Comparison of ENCODE assay signal across 20 cellular contexts in the genomic region with DNA sequence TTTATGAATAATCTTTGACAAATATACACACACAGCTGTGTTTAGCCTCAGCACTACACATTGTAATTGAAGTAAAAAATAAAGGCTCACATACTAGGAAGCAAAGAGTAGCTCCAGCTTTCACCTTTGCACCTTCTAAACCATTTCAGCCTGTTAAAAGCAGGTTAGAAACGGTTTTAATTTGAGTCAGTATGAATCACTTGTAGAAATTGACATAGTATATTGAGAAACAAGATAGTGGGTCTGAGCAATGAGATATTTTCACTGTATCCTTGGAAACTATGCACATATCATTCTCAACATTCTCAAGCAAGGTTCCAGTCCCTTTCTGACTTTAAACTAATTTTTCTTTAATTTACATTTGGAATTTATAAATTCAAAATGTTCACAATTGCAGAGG.
DNase-seq lines count a peak whose midpoint lies in the region; ATAC-seq, FAIRE-seq and TF ChIP-seq lines count a peak whose summit lies in the region.
"Had no signal": no experiment of that assay in that cellular context is flagged by ENCODE, and none has a peak within 500 bp of the region (broad histone marks: within the 10 kb centered on the region; RNA-seq: fewer than 3 reads in every experiment).

No MANE protein-coding gene starts in this region.

- H3K4me3 ChIP-seq in HepG2 (replicated peaks in 1 of 3; ENCODE audit: insufficient read depth in 1 of 3, low read depth in 2 of 3, low read length in 3 of 3) = no peak overlapping the region
- H3K4me3 ChIP-seq in right lobe of liver = no peak overlapping the region
- no peak overlapping the region for H3K4me3 ChIP-seq in adipocyte (ENCODE audit: low read length)
- H3K4me3 ChIP-seq: gastrocnemius medialis had no signal

- in situ Hi-C loops in HepG2 (cut with HindIII; ENCODE audit: extremely low pct_ligation_motif_present, low pct_unique_long_range_greater_than_20kb) = no loop called here

- DNase-seq in HepG2 (ENCODE audit: low spot score) (peak; percentile 10), right lobe of liver (no peak), adipocyte (ENCODE audit: low read depth) (peak; percentile 66), fibroblast of peridontal ligament (ENCODE audit: extremely low read depth) (peak; percentile 84), stromal cell of bone marrow (ENCODE audit: low read depth) (peak; percentile 47), cerebellar cortex (ENCODE audit: low spot score) (no peak), T1000 (lab: John Stamatoyannopoulos, UW) (no peak)
- DNase-seq: 8988T; activated CD4-positive, alpha-beta T cell treated with anti-CD3 and anti-CD28 coated beads for 48 hours; activated CD8-positive, alpha-beta memory T cell treated with anti-CD3 and anti-CD28 coated beads, Interleukin-2, amount 50 U/mL, for 4 hours; activated gamma-delta T cell treated with Interleukin-2 at 50 U/mL for 16 hours; gastrocnemius medialis; GOT3; MM.1S; naive thymus-derived CD4-positive, alpha-beta T cell; NCI-H187; posterior cingulate gyrus had no signal

- H3K4me1 ChIP-seq in HepG2 (ENCODE audit: insufficient read depth, low read length) = peaks cover 55% of the 10 kb centered on the region
- H3K4me1 ChIP-seq in right lobe of liver = no peaks in the 10 kb centered on the region
- peaks cover 19% of the 10 kb centered on the region for H3K4me1 ChIP-seq in adipocyte (ENCODE audit: control insufficient read depth, insufficient read depth, low read length)
- H3K4me1 ChIP-seq: gastrocnemius medialis had no signal

- H3K9me3 ChIP-seq in HepG2 (ENCODE audit: low read length) (peaks cover 35% of the 10 kb centered on the region), right lobe of liver (no peaks in the 10 kb centered on the region), adipocyte (ENCODE audit: control insufficient read depth, low read length) (peaks cover 11% of the 10 kb centered on the region)
- H3K9me3 ChIP-seq: gastrocnemius medialis had no signal

- no TSS peak for BruUV-seq in HepG2 (replicated peaks; lab: Mats Ljungman, UMichigan)

- no peak overlapping the region for H3K4me2 ChIP-seq in HepG2 (ENCODE audit: low read depth, low read length)

- H4K20me1 ChIP-seq in HepG2 (ENCODE audit: insufficient read depth, low read length) = no peaks in the 10 kb centered on the region

- intact Hi-C loops in HepG2 (cut with micrococcal nuclease; ENCODE audit: unreplicated experiment) = no loop called here
- intact Hi-C loops in right lobe of liver (cut with DNase I) = no loop called here

- TF ChIP-seq RAD21 in HepG2 (CRISPR knock-in tag; IDR thresholded peaks at IDR 0.05) = no peak

- no peaks in the 10 kb centered on the region for H3K79me2 ChIP-seq in HepG2 (ENCODE audit: insufficient read depth, low read length)

- TF ChIP-seq POLR2A in HepG2 (IDR thresholded peaks at IDR 0.05; ENCODE audit: insufficient read depth in 1 of 2, low read depth in 2 of 2, low read length in 2 of 2) (no peak), right lobe of liver (IDR thresholded peaks at IDR 0.05) (no peak)

- no peak overlapping the region for H3K27ac ChIP-seq in HepG2 (ENCODE audit: extremely low read length, insufficient read depth, low read length)
- H3K27ac ChIP-seq in right lobe of liver = no peak overlapping the region
- H3K27ac ChIP-seq: gastrocnemius medialis had no signal

- no peak for TF ChIP-seq CTCF in HepG2 (CRISPR knock-in tag; IDR thresholded peaks at IDR 0.05)
- TF ChIP-seq CTCF in right lobe of liver (IDR thresholded peaks at IDR 0.05) = no peak

- no peak for TF ChIP-seq EP300 in HepG2 (IDR thresholded peaks at IDR 0.05; ENCODE audit: low read depth in 2 of 2, low read length in 2 of 2)
- no peak for TF ChIP-seq EP300 in HepG2 (CRISPR knock-in tag; IDR thresholded peaks at IDR 0.05; ENCODE audit: borderline replicate concordance)

- ATAC-seq in HepG2 (no peak), right lobe of liver (no peak), HG03280 (IDR thresholded peaks at IDR 0.05; ENCODE audit: unreplicated experiment) (no peak)
- ATAC-seq: gastrocnemius medialis; naive thymus-derived CD4-positive, alpha-beta T cell had no signal

- H2AFZ ChIP-seq in HepG2 (ENCODE audit: low read length) = no peak overlapping the region

- POLR2A ChIA-PET in HepG2 (lab: Yijun Ruan, JAX) = no interaction called here

- CTCF ChIA-PET in HepG2 (lab: Yijun Ruan, JAX; ENCODE audit: low intra/inter-chr PET ratio, low total read pairs) = no interaction called here

- H3K27me3 ChIP-seq in HepG2 (ENCODE audit: control insufficient read depth in 1 of 2, insufficient read depth in 2 of 2, low read length in 2 of 2) (no peaks in the 10 kb centered on the region), right lobe of liver (no peaks in the 10 kb centered on the region), adipocyte (replicated peaks; ENCODE audit: control insufficient read depth, insufficient read depth, low read length) (no peaks in the 10 kb centered on the region)
- H3K27me3 ChIP-seq: gastrocnemius medialis had no signal

- H3K9ac ChIP-seq in HepG2 (ENCODE audit: insufficient read depth, low read depth, low read length) (no peak overlapping the region), adipocyte (ENCODE audit: low read length) (no peak overlapping the region)

- WGBS in HepG2 (ENCODE audit: low lambda C conversion rate) = 5% methylated on average over 1 of the region's 1 CpG
- WGBS in right lobe of liver (ENCODE audit: insufficient coverage, low coverage, low lambda C conversion rate, missing lambda C conversion rate) = 23% methylated on average over 1 of the region's 1 CpG

- no peaks in the 10 kb centered on the region for H3K36me3 ChIP-seq in HepG2 (replicated peaks in 1 of 2; ENCODE audit: control insufficient read depth in 1 of 2, insufficient read depth in 2 of 2, low read length in 2 of 2)
- H3K36me3 ChIP-seq in right lobe of liver = no peaks in the 10 kb centered on the region
- H3K36me3 ChIP-seq in adipocyte (ENCODE audit: control insufficient read depth, insufficient read depth, low read length, severe bottlenecking) = no peaks in the 10 kb centered on the region
- H3K36me3 ChIP-seq: gastrocnemius medialis had no signal

- no peak for FAIRE-seq in HepG2 (lab: Jason Lieb, UNC)
- FAIRE-seq: GM12892, urothelium cell line had no signal

TF ChIP-seq in HepG2, 621 proteins besides CTCF, POLR2A, EP300 and RAD21 (continues in another document):
- TF ChIP-seq ZNF678 (CRISPR knock-in tag; IDR thresholded peaks at IDR 0.05) (no peak), MATR3 (CRISPR knock-in tag; IDR thresholded peaks at IDR 0.05) (no peak), ZBTB42 (CRISPR knock-in tag; IDR thresholded peaks at IDR 0.05) (no peak), KDM1A (CRISPR knock-in tag; IDR thresholded peaks at IDR 0.05) (no peak), MYPOP (CRISPR knock-in tag; IDR thresholded peaks at IDR 0.05) (no peak), ZNF609 (CRISPR knock-in tag; IDR thresholded peaks at IDR 0.05; ENCODE audit: borderline replicate concordance) (no peak), CENPX (CRISPR knock-in tag; IDR thresholded peaks at IDR 0.05) (no peak), BRD4 (CRISPR knock-in tag; IDR thresholded peaks at IDR 0.05) (no peak), ZNF674 (CRISPR knock-in tag; IDR thresholded peaks at IDR 0.05; ENCODE audit: low read depth) (no peak), AKAP8 (CRISPR knock-in tag; IDR thresholded peaks at IDR 0.05) (no peak)

Comparison
In these comparisons a context has a peak if more than half of its experiments do, and no peak if none do; other contexts are left out.
1. DNase-seq: peak in HepG2 (single experiment), adipocyte (single experiment), fibroblast of peridontal ligament (single experiment) and stromal cell of bone marrow (single experiment); none in right lobe of liver (0 of 3), cerebellar cortex (single experiment) and T1000 (single experiment).